8 cellular contexts compared by ENCODE assay signal in genomic region chr1:46247433-46248121, GRCh38. TPM values are rescaled to one million over a fixed set of nuclear protein-coding genes. Genes with fewer than 3 reads are reported as not detected.
DNase-seq lines count a peak whose midpoint lies in the region; ATAC-seq and TF ChIP-seq lines count a peak whose summit lies in the region.

RAD54L (plus strand) TSS chr1:46247763; CDS start chr1:46248406, 643 bp downstream.

- ATAC-seq in GM21576 (IDR thresholded peaks at IDR 0.05; ENCODE audit: unreplicated experiment), result peak; percentile 86

- no peak for TF ChIP-seq RAD21 in Ishikawa (IDR thresholded peaks at IDR 0.05; ENCODE audit: low read depth)

- TF ChIP-seq EP300 in Ishikawa (IDR thresholded peaks at IDR 0.05; ENCODE audit: borderline replicate concordance), result no peak

- H3K27ac ChIP-seq in epithelial cell of prostate, result peak within 1 kb of the TSS; percentile 41

- DNase-seq in DMS153 (lab: John Stamatoyannopoulos, UW), result peak; percentile 99
- peak; percentile 76 for DNase-seq in OCI-M2 (lab: John Stamatoyannopoulos, UW; ENCODE audit: unreplicated experiment)
- DNase-seq in activated T-cell treated with anti-CD3 and anti-CD28 coated beads for 24 hours (ENCODE audit: low read depth), result peak; percentile 95
- peak; percentile 97 for DNase-seq in epithelial cell of prostate (ENCODE audit: low read depth, low spot score)
- peak; percentile 99 for DNase-seq in mucosa of gallbladder (ENCODE audit: low spot score)
- peak; percentile 94 for DNase-seq in stimulated activated CD8-positive, alpha-beta memory T cell treated with anti-CD3 and anti-CD28 coated beads, Interleukin-4, amount 100 ng/mL, for 24 hours (ENCODE audit: low read depth)

TF ChIP-seq in Ishikawa, 13 proteins besides CTCF, POLR2A, EP300 and RAD21:
- TF ChIP-seq FOXM1 (IDR thresholded peaks at IDR 0.05; ENCODE audit: borderline replicate concordance, low read depth), result peak; percentile 63; the same call in 1 of the 2 replicates
- TF ChIP-seq NFIC (IDR thresholded peaks at IDR 0.05), result peak; percentile 45; the same call in 1 of the 2 replicates
- TF ChIP-seq YY1 (IDR thresholded peaks at IDR 0.05; ENCODE audit: low read depth), result peak; percentile 66; the same call in 1 of the 2 replicates
- peak; percentile 61 for TF ChIP-seq TAF1 (IDR thresholded peaks at IDR 0.05; ENCODE audit: low read depth)
- no peak for TF ChIP-seq TCF12 (IDR thresholded peaks at IDR 0.05; ENCODE audit: low read depth)
- 0 out of 2 replicates have a peak, but pooled peaks have one; percentile 11 for TF ChIP-seq CREB1 (IDR thresholded peaks at IDR 0.05; ENCODE audit: low read depth)
- no peak for TF ChIP-seq TEAD4 (IDR thresholded peaks at IDR 0.05)
- TF ChIP-seq MAX (IDR thresholded peaks at IDR 0.05), result peak; percentile 86

RNA-seq across cellular contexts. Expression of gene RAD54L, which starts in this region (rescaled TPM):
- 0.81 TPM for total RNA-seq in mucosa of gallbladder

Comparison
In these comparisons a context has a peak if more than half of its experiments do, and no peak if none do; other contexts are left out.
1. Peak in every context shown above with its lines: DNase-seq, ATAC-seq and H3K27ac ChIP-seq.
2. Peak in DNase-seq in mucosa of gallbladder; RNA of the gene not detected or under 1 TPM.